15 cellular contexts compared by ENCODE assay signal in genomic region chr2:138956116-138956515, GRCh38.
"Had no signal": no experiment of that assay in that cellular context is flagged by ENCODE, and none has a peak within 500 bp of the region (broad histone marks: within the 10 kb centered on the region; RNA-seq: fewer than 3 reads in every experiment).

No MANE protein-coding gene starts in this region.

- H3K4me1 Mint-ChIP-seq: activated T-helper 17 cell treated with anti-CD3 and anti-CD28 coated beads, Interleukin-2, amount 50 U/mL, for 72 hours; memory B cell; natural killer cell had no signal

- H3K4me3 Mint-ChIP-seq: activated T-helper 17 cell treated with anti-CD3 and anti-CD28 coated beads, Interleukin-2, amount 50 U/mL, for 72 hours; memory B cell; natural killer cell had no signal

- H3K36me3 Mint-ChIP-seq: memory B cell had no signal

- H3K27ac Mint-ChIP-seq: activated T-helper 17 cell treated with anti-CD3 and anti-CD28 coated beads, Interleukin-2, amount 50 U/mL, for 72 hours; memory B cell; natural killer cell had no signal

- H3K27me3 Mint-ChIP-seq: activated T-helper 17 cell treated with anti-CD3 and anti-CD28 coated beads, Interleukin-2, amount 50 U/mL, for 72 hours; memory B cell had no signal

- ATAC-seq: activated T-helper 17 cell treated with anti-CD3 and anti-CD28 coated beads, Interleukin-2, amount 50 U/mL, for 72 hours; esophagus mucosa; left ventricle myocardium superior; natural killer cell had no signal

- DNase-seq: activated CD4-positive, alpha-beta T cell treated with anti-CD3 and anti-CD28 coated beads for 1 hour; activated CD4-positive, alpha-beta T cell treated with anti-CD3 and anti-CD28 coated beads, Interleukin-2, amount 50 U/mL, for 4 hours; activated naive CD4-positive, alpha-beta T cell treated with Interleukin-2 at 50 U/mL for 16 hours; anterior cingulate cortex; hippocampal formation; left ventricle myocardium superior; natural killer cell; nucleus accumbens; small intestine; stimulated activated CD4-positive, alpha-beta T cell treated with anti-CD3 and anti-CD28 coated beads, Interleukin-4, amount 100 ng/mL, for 24 hours; stimulated activated naive CD4-positive, alpha-beta T cell; tibial artery had no signal
